Comparison of ENCODE assay signal across 15 cellular contexts in the genomic region with DNA sequence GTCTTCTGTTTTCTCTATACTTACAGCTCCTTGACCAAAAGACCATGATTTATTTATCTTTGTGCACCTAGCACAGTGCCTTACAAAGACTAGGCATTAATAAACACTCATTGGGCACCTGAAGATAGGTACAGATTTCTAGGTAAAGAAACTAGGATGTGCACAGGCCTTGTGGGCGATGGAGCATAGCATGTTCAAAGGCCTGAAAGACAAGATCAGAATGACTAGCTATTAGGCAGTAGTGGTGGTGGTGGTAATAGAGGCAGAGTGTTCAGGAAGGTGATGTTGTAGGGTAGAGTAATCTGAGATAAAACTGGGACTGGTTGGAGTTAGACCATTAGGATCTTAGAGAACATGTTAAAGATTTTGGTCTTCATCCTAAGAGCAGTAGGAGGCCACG.
"Had no signal": no experiment of that assay in that cellular context is flagged by ENCODE, and none has a peak within 500 bp of the region (broad histone marks: within the 10 kb centered on the region; RNA-seq: fewer than 3 reads in every experiment).

No MANE protein-coding gene starts in this region.

- H2AFZ ChIP-seq: hepatocyte, parathyroid adenoma had no signal

- H3K9ac ChIP-seq: parathyroid adenoma had no signal

- DNase-seq: activated CD4-positive, alpha-beta T cell treated with anti-CD3 and anti-CD28 coated beads, Interleukin-2, amount 50 U/mL, for 4 hours; activated CD4-positive, CD25-positive, alpha-beta regulatory T cell treated with anti-CD3 and anti-CD28 coated beads, Interleukin-2, amount 50 U/mL, for 72 hours; activated naive CD4-positive, alpha-beta T cell treated with anti-CD3 and anti-CD28 coated beads, Interleukin-2, amount 50 U/mL, for 16 hours; activated T-cell treated with anti-CD3 and anti-CD28 coated beads, Interleukin-2, amount 50 U/mL, for 1 hour; central memory CD4-positive, alpha-beta T cell; cortex of kidney; effector memory CD4-positive, alpha-beta T cell; kidney; retina; small intestine; tibial artery; uterus had no signal

- H3K27ac ChIP-seq: gastroesophageal sphincter, hepatocyte, parathyroid adenoma, tibial artery, uterus had no signal

- FAIRE-seq: kidney, small intestine had no signal

- H3K36me3 ChIP-seq: gastroesophageal sphincter, tibial artery, uterus had no signal

- H3K4me3 ChIP-seq: gastroesophageal sphincter, hepatocyte, tibial artery, uterus had no signal

- H3K9me3 ChIP-seq: gastroesophageal sphincter, tibial artery, uterus had no signal

- ATAC-seq: gastroesophageal sphincter had no signal

- H3K27me3 ChIP-seq: gastroesophageal sphincter, hepatocyte, tibial artery, uterus had no signal

- H3K4me2 ChIP-seq: hepatocyte had no signal

- H3K79me2 ChIP-seq: hepatocyte, parathyroid adenoma had no signal
